Comparison of ENCODE assay signal across 24 cellular contexts in genomic region chr1:245054105-245054831, GRCh38.
A peak's percentile ranks its signal among the peaks of the same experiment; 100 is the strongest.
DNase-seq lines count a peak whose midpoint lies in the region; ATAC-seq, FAIRE-seq and TF ChIP-seq lines count a peak whose summit lies in the region.
"Had no signal": no experiment of that assay in that cellular context is flagged by ENCODE, and none has a peak within 500 bp of the region (broad histone marks: within the 10 kb centered on the region; RNA-seq: fewer than 3 reads in every experiment).

No MANE protein-coding gene starts in this region.

- CTCF ChIA-PET in HEK293 (lab: Yijun Ruan, JAX): interaction anchor here (0.6 to 4.6 kb wide), 3 partner anchors 12 to 75 kb away, joined by 3 to 28 read pairs (median 3); no protein-coding TSS in a partner anchor
- CTCF ChIA-PET in HepG2 (lab: Yijun Ruan, JAX; ENCODE audit: low intra/inter-chr PET ratio, low total read pairs): no interaction called here

- DNase-seq in NOMO-1 treated with dmso at 0.1 percent for 144 hours (lab: John Stamatoyannopoulos, UW; ENCODE audit: unreplicated experiment) (peak; percentile 54), NCI-H2196 treated with DMSO at 0.1 percent for 48 hours (lab: John Stamatoyannopoulos, UW; ENCODE audit: unreplicated experiment) (no peak), caudate nucleus (lab: John Stamatoyannopoulos, UW) (no peak), HepG2 (ENCODE audit: low spot score) (no peak), BE2C (no peak)
- DNase-seq in central memory CD8-positive, alpha-beta T cell (ENCODE audit: low spot score in 2 of 2): no peak
- DNase-seq in natural killer cell treated with Interleukin-12 subunit alpha and Interleukin-12 subunit beta and Interleukin-15 and Interleukin-18, amount 100 ng/mL, for 72 hours (ENCODE audit: low spot score): no peak
- DNase-seq: activated CD4-positive, alpha-beta T cell treated with anti-CD3 and anti-CD28 coated beads for 1 hour; activated naive CD4-positive, alpha-beta T cell; activated T-cell treated with anti-CD3 and anti-CD28 coated beads, Interleukin-2, amount 50 U/mL, for 4 hours; CD4-positive, alpha-beta T cell; colonic mucosa; effector memory CD8-positive, alpha-beta T cell; foreskin fibroblast; left colon; NCI-H1694; NCI-H2227 treated with DMSO at 0.1 percent for 48 hours; OCI-M1; posterior cingulate gyrus; right lobe of liver; stimulated activated naive CD8-positive, alpha-beta T cell treated with anti-CD3 and anti-CD28 coated beads, Interleukin-15, Interleukin-2, amounts not matched to agents 100 U/mL and 50 U/mL, for 24 hours; thyroid gland had no signal

- H3K27me3 ChIP-seq in HepG2 (ENCODE audit: control insufficient read depth in 1 of 2, insufficient read depth in 2 of 2, low read length in 2 of 2) (no peaks in the 10 kb centered on the region), BE2C (no peaks in the 10 kb centered on the region)
- H3K27me3 ChIP-seq: colonic mucosa, right lobe of liver, thyroid gland had no signal

- intact Hi-C loops in HepG2 (cut with micrococcal nuclease; ENCODE audit: unreplicated experiment): no loop called here

- H3K4me1 Mint-ChIP-seq in central memory CD8-positive, alpha-beta T cell: peaks cover 18% of the 10 kb centered on the region
- peaks cover 25 to 34% of the 10 kb centered on the region in 2 donors for H3K4me1 Mint-ChIP-seq in natural killer cell treated with Interleukin-12 subunit alpha and Interleukin-12 subunit beta and Interleukin-15 and Interleukin-18, amount 100 ng/mL, for 72 hours (ENCODE audit: low read depth in 2 of 2)

- in situ Hi-C loops in HepG2 (cut with HindIII; ENCODE audit: extremely low pct_ligation_motif_present, low pct_unique_long_range_greater_than_20kb): no loop called here

- H3K36me3 ChIP-seq in HEK293 (ENCODE audit: control insufficient read depth in 2 of 2, insufficient read depth in 1 of 2, low read length in 2 of 2) (no peaks in the 10 kb centered on the region), HepG2 (replicated peaks in 1 of 2; ENCODE audit: control insufficient read depth in 1 of 2, insufficient read depth in 2 of 2, low read length in 2 of 2) (no peaks in the 10 kb centered on the region), BE2C (no peaks in the 10 kb centered on the region)
- H3K36me3 ChIP-seq: colonic mucosa, right lobe of liver, thyroid gland had no signal

- no peak overlapping the region for H3K4me2 ChIP-seq in HepG2 (ENCODE audit: low read depth, low read length)

- no peaks in the 10 kb centered on the region for H4K20me1 ChIP-seq in HepG2 (ENCODE audit: insufficient read depth, low read length)

- TF ChIP-seq EP300 in HepG2 (IDR thresholded peaks at IDR 0.05; ENCODE audit: low read depth in 2 of 2, low read length in 2 of 2) (no peak), HepG2 (CRISPR knock-in tag; IDR thresholded peaks at IDR 0.05; ENCODE audit: borderline replicate concordance) (no peak)

- 91% methylated on average over 16 of the region's 16 CpGs for WGBS in HepG2 (ENCODE audit: low lambda C conversion rate)

- TF ChIP-seq CTCF in HEK293 (tag by site-specific recombination; IDR thresholded peaks at IDR 0.05) (no peak), HepG2 (CRISPR knock-in tag; IDR thresholded peaks at IDR 0.05) (no peak), BE2C (IDR thresholded peaks at IDR 0.05; ENCODE audit: low read depth, low read length) (no peak)

- TF ChIP-seq POLR2A in HepG2 (IDR thresholded peaks at IDR 0.05; ENCODE audit: insufficient read depth in 1 of 2, low read depth in 2 of 2, low read length in 2 of 2): no peak

- BruUV-seq in HepG2 (replicated peaks; lab: Mats Ljungman, UMichigan): no TSS peak

- ATAC-seq in central memory CD8-positive, alpha-beta T cell (replicated peaks; ENCODE audit: extremely low read depth, poor library complexity, severe bottlenecking): no peak
- no peak for ATAC-seq in natural killer cell treated with Interleukin-12 subunit alpha and Interleukin-12 subunit beta and Interleukin-15 and Interleukin-18, amount 100 ng/mL, for 72 hours
- no peak for ATAC-seq in HepG2
- ATAC-seq: activated T-cell treated with anti-CD3 and anti-CD28 coated beads, Interleukin-2, amount 50 U/mL, for 4 hours; effector memory CD8-positive, alpha-beta T cell; left colon; stimulated activated naive CD8-positive, alpha-beta T cell treated with anti-CD3 and anti-CD28 coated beads, Interleukin-15, Interleukin-2, amounts not matched to agents 100 U/mL and 50 U/mL, for 24 hours had no signal

- H3K4me3 Mint-ChIP-seq in central memory CD8-positive, alpha-beta T cell: no peak overlapping the region
- H3K4me3 Mint-ChIP-seq in natural killer cell treated with Interleukin-12 subunit alpha and Interleukin-12 subunit beta and Interleukin-15 and Interleukin-18, amount 100 ng/mL, for 72 hours: peak overlapping the region; percentile 14
- H3K4me3 Mint-ChIP-seq: activated T-cell treated with anti-CD3 and anti-CD28 coated beads, Interleukin-2, amount 50 U/mL, for 4 hours; CD4-positive, alpha-beta T cell; effector memory CD8-positive, alpha-beta T cell had no signal

- peaks cover 2% of the 10 kb centered on the region for H3K36me3 Mint-ChIP-seq in central memory CD8-positive, alpha-beta T cell (ENCODE audit: insufficient read depth)
- no peaks in the 10 kb centered on the region for H3K36me3 Mint-ChIP-seq in natural killer cell treated with Interleukin-12 subunit alpha and Interleukin-12 subunit beta and Interleukin-15 and Interleukin-18, amount 100 ng/mL, for 72 hours

- no peaks in the 10 kb centered on the region for H3K9me3 ChIP-seq in HEK293 (ENCODE audit: control insufficient read depth, insufficient read depth, low read depth, low read length)
- H3K9me3 ChIP-seq in HepG2 (ENCODE audit: low read length): no peaks in the 10 kb centered on the region
- H3K9me3 ChIP-seq in BE2C: no peaks in the 10 kb centered on the region
- H3K9me3 ChIP-seq: colonic mucosa, right lobe of liver, thyroid gland had no signal

- H2AFZ ChIP-seq in HepG2 (ENCODE audit: low read length): no peak overlapping the region

- H3K4me3 ChIP-seq in HEK293 (ENCODE audit: low read depth, low read length): no peak overlapping the region
- H3K4me3 ChIP-seq in HepG2 (replicated peaks in 1 of 3; ENCODE audit: insufficient read depth in 1 of 3, low read depth in 2 of 3, low read length in 3 of 3): no peak overlapping the region
- H3K4me3 ChIP-seq in BE2C (ENCODE audit: low read depth, low read length): no peak overlapping the region
- H3K4me3 ChIP-seq: colonic mucosa, right lobe of liver, thyroid gland had no signal

- H3K9ac ChIP-seq in HepG2 (ENCODE audit: insufficient read depth, low read depth, low read length): no peak overlapping the region

- peak overlapping the region; percentile 6 for H3K27ac Mint-ChIP-seq in central memory CD8-positive, alpha-beta T cell (ENCODE audit: low read depth)
- peak overlapping the region; percentile 4 to 70 for H3K27ac Mint-ChIP-seq in natural killer cell treated with Interleukin-12 subunit alpha and Interleukin-12 subunit beta and Interleukin-15 and Interleukin-18, amount 100 ng/mL, for 72 hours
- H3K27ac Mint-ChIP-seq: CD4-positive, alpha-beta T cell had no signal

- H3K9me3 Mint-ChIP-seq in central memory CD8-positive, alpha-beta T cell: no peaks in the 10 kb centered on the region
- H3K9me3 Mint-ChIP-seq in natural killer cell treated with Interleukin-12 subunit alpha and Interleukin-12 subunit beta and Interleukin-15 and Interleukin-18, amount 100 ng/mL, for 72 hours: no peaks in the 10 kb centered on the region
- H3K9me3 Mint-ChIP-seq: activated T-cell treated with anti-CD3 and anti-CD28 coated beads, Interleukin-2, amount 50 U/mL, for 4 hours; CD4-positive, alpha-beta T cell; effector memory CD8-positive, alpha-beta T cell had no signal

- TF ChIP-seq RAD21 in HepG2 (CRISPR knock-in tag; IDR thresholded peaks at IDR 0.05): no peak

- H3K27ac ChIP-seq in HEK293 (ENCODE audit: extremely low read depth, low read depth, low read length) (no peak overlapping the region), caudate nucleus (ENCODE audit: low read depth, low read length) (no peak overlapping the region), HepG2 (ENCODE audit: extremely low read length, insufficient read depth, low read length) (no peak overlapping the region)
- H3K27ac ChIP-seq: colonic mucosa, right lobe of liver, thyroid gland had no signal

- POLR2A ChIA-PET in HEK293 (lab: Yijun Ruan, JAX) (no interaction called here), HepG2 (lab: Yijun Ruan, JAX) (interaction anchor here (1.1 kb wide), 1 partner anchor 9 kb away, joined by 3 read pairs; no protein-coding TSS in a partner anchor)

- H3K27me3 Mint-ChIP-seq in central memory CD8-positive, alpha-beta T cell: peaks cover 38% of the 10 kb centered on the region
- H3K27me3 Mint-ChIP-seq in natural killer cell treated with Interleukin-12 subunit alpha and Interleukin-12 subunit beta and Interleukin-15 and Interleukin-18, amount 100 ng/mL, for 72 hours: peaks cover 24% of the 10 kb centered on the region in 2 donors
- H3K27me3 Mint-ChIP-seq: CD4-positive, alpha-beta T cell had no signal

- FAIRE-seq in HepG2 (lab: Jason Lieb, UNC): no peak
- FAIRE-seq: TTC549 had no signal

- no peaks in the 10 kb centered on the region for H3K79me2 ChIP-seq in HepG2 (ENCODE audit: insufficient read depth, low read length)

- no peaks in the 10 kb centered on the region for H3K4me1 ChIP-seq in HEK293 (ENCODE audit: control insufficient read depth, insufficient read depth, low read length)
- H3K4me1 ChIP-seq in HepG2 (ENCODE audit: insufficient read depth, low read length): peaks cover 33% of the 10 kb centered on the region
- no peaks in the 10 kb centered on the region; the same call in 1 of the 2 replicates for H3K4me1 ChIP-seq in BE2C
- H3K4me1 ChIP-seq: colonic mucosa, thyroid gland had no signal

TF ChIP-seq in HEK293, 187 proteins besides CTCF, POLR2A, EP300 and RAD21:
- TF ChIP-seq ZFHX2 (tag by site-specific recombination; conservative IDR thresholded peaks at IDR 0.05): 0 out of 2 replicates have a peak, but pooled peaks have one; percentile 19
- no peak for TF ChIP-seq ZNF610 (tag by site-specific recombination; IDR thresholded peaks at IDR 0.05; ENCODE audit: borderline replicate concordance)
